In genomic region chr16:3863587-3863986, GRCh38 we compare ENCODE assay signal across 17 cellular contexts. TPM values are rescaled to one million over a fixed set of nuclear protein-coding genes. Genes with fewer than 3 reads are reported as not detected.
A peak's percentile ranks its signal among the peaks of the same experiment; 100 is the strongest.
DNase-seq lines count a peak whose midpoint lies in the region; ATAC-seq, FAIRE-seq and TF ChIP-seq lines count a peak whose summit lies in the region.
"Had no signal": no experiment of that assay in that cellular context is flagged by ENCODE, and none has a peak within 500 bp of the region (broad histone marks: within the 10 kb centered on the region; RNA-seq: fewer than 3 reads in every experiment).

No MANE protein-coding gene starts in this region.

- peaks cover 35 to 99% of the 10 kb centered on the region in 2 donors for H3K4me1 ChIP-seq in left lung
- peaks cover 9 to 62% (median 54%) of the 10 kb centered on the region in 5 donors for H3K4me1 ChIP-seq in subcutaneous abdominal adipose tissue (ENCODE audit: control insufficient read depth in 5 of 5, insufficient read depth in 5 of 5, low read length in 5 of 5)
- H3K4me1 ChIP-seq in Caco-2, result 0 out of 2 replicates have a peak, but pooled peaks cover 5% of the 10 kb centered on the region

- H3K9me3 Mint-ChIP-seq in WTC11 (no peaks in the 10 kb centered on the region), Caco-2 (ENCODE audit: unreplicated experiment) (no peaks in the 10 kb centered on the region)
- H3K9me3 Mint-ChIP-seq: activated CD8-positive, alpha-beta T cell treated with anti-CD3 and anti-CD28 coated beads for 36 hours; stimulated activated naive CD8-positive, alpha-beta T cell treated with anti-CD3 and anti-CD28 coated beads, Interleukin-15, Interleukin-2, amounts not matched to agents 100 ng/mL and 50 ng/mL, for 24 hours had no signal

- ATAC-seq in WTC11 (peak; percentile 38; the same call in 1 of the 2 replicates), left lung (peak; percentile 18), HG03520 (IDR thresholded peaks at IDR 0.05; ENCODE audit: unreplicated experiment) (no peak)
- ATAC-seq: activated CD8-positive, alpha-beta T cell treated with anti-CD3 and anti-CD28 coated beads for 36 hours had no signal

- H3K9ac ChIP-seq in subcutaneous abdominal adipose tissue (ENCODE audit: low read length in 5 of 5), result peak overlapping the region in 1 of 5 donors; percentile 39

- H3K27me3 ChIP-seq in left lung (no peaks in the 10 kb centered on the region), subcutaneous abdominal adipose tissue (ENCODE audit: control insufficient read depth in 5 of 5, insufficient read depth in 4 of 5, low read length in 5 of 5) (no peaks in the 10 kb centered on the region), Caco-2 (replicated peaks; ENCODE audit: control insufficient read depth, insufficient read depth, low read length) (no peaks in the 10 kb centered on the region)
- H3K27me3 ChIP-seq: MG63, ovary had no signal

- no peak for TF ChIP-seq POLR2A in GM12891 (IDR thresholded peaks at IDR 0.05; ENCODE audit: low read depth, low read length)

- POLR2A ChIA-PET in WTC11 (lab: Charles Lee) (no interaction called here), Caco-2 (lab: Charles Lee) (no interaction called here)

- no peak overlapping the region for H3K4me3 ChIP-seq in GM12864 (ENCODE audit: low read depth, low read length)
- no peak overlapping the region for H3K4me3 ChIP-seq in left lung
- peak overlapping the region in 2 of 5 donors; percentile 40 to 42 for H3K4me3 ChIP-seq in subcutaneous abdominal adipose tissue (ENCODE audit: low read depth in 1 of 5, low read length in 5 of 5)
- H3K4me3 ChIP-seq in Caco-2 (ENCODE audit: low read depth, low read length), result no peak overlapping the region
- H3K4me3 ChIP-seq: MG63, ovary had no signal

- no TSS peak for BruUV-seq in Caco-2 (replicated peaks; lab: Mats Ljungman, UMichigan)

- H3K4me3 Mint-ChIP-seq in WTC11, result no peak overlapping the region
- H3K4me3 Mint-ChIP-seq in Caco-2 (ENCODE audit: unreplicated experiment), result no peak overlapping the region
- H3K4me3 Mint-ChIP-seq: activated CD8-positive, alpha-beta T cell treated with anti-CD3 and anti-CD28 coated beads for 36 hours; stimulated activated naive CD8-positive, alpha-beta T cell treated with anti-CD3 and anti-CD28 coated beads, Interleukin-15, Interleukin-2, amounts not matched to agents 100 ng/mL and 50 ng/mL, for 24 hours had no signal

- TF ChIP-seq CTCF in GM12864 (IDR thresholded peaks at IDR 0.05; ENCODE audit: low read depth, low read length, missing control alignments) (peak; percentile 26), WTC11 (IDR thresholded peaks at IDR 0.05) (no peak), left lung (IDR thresholded peaks at IDR 0.05) (no peak), Caco-2 (IDR thresholded peaks at IDR 0.05; ENCODE audit: insufficient read depth in 1 of 2, low read depth in 1 of 2, low read length in 1 of 2, severe bottlenecking in 1 of 2, unreplicated experiment in 1 of 2) (no peak)

- CTCF ChIA-PET in WTC11 (lab: Charles Lee) (interaction anchor here (0.9 to 1.1 kb wide), 2 partner anchors 11 to 25 kb away, joined by 3 to 8 read pairs; no protein-coding TSS in a partner anchor), Caco-2 (lab: Charles Lee) (no interaction called here)

- H3K36me3 ChIP-seq in left lung (no peaks in the 10 kb centered on the region), subcutaneous abdominal adipose tissue (ENCODE audit: control insufficient read depth in 5 of 5, insufficient read depth in 5 of 5, low read length in 5 of 5) (no peaks in the 10 kb centered on the region), Caco-2 (ENCODE audit: control insufficient read depth, insufficient read depth, low read length) (no peaks in the 10 kb centered on the region)
- H3K36me3 ChIP-seq: MG63, ovary had no signal

- intact Hi-C loops in left lung (cut with DNase I) (no loop called here), Caco-2 (cut with micrococcal nuclease; ENCODE audit: unreplicated experiment) (no loop called here)

- no peaks in the 10 kb centered on the region for H3K9me3 ChIP-seq in left lung
- H3K9me3 ChIP-seq in subcutaneous abdominal adipose tissue (ENCODE audit: control insufficient read depth in 5 of 5, low read length in 5 of 5), result no peaks in the 10 kb centered on the region
- H3K9me3 ChIP-seq in Caco-2, result no peaks in the 10 kb centered on the region
- H3K9me3 ChIP-seq: MG63, ovary had no signal

- FAIRE-seq in GM12891 (lab: Jason Lieb, UNC), result no peak
- FAIRE-seq: astrocyte, H1 had no signal

- peak overlapping the region; percentile 41; the same call in 1 of the 2 replicates for H3K27ac Mint-ChIP-seq in WTC11
- no peak overlapping the region for H3K27ac Mint-ChIP-seq in Caco-2 (ENCODE audit: unreplicated experiment)
- H3K27ac Mint-ChIP-seq: activated CD8-positive, alpha-beta T cell treated with anti-CD3 and anti-CD28 coated beads for 36 hours; stimulated activated naive CD8-positive, alpha-beta T cell treated with anti-CD3 and anti-CD28 coated beads, Interleukin-15, Interleukin-2, amounts not matched to agents 100 ng/mL and 50 ng/mL, for 24 hours had no signal

- H3K27me3 Mint-ChIP-seq in WTC11 (ENCODE audit: low read depth) (no peaks in the 10 kb centered on the region), Caco-2 (ENCODE audit: insufficient read depth, unreplicated experiment) (no peaks in the 10 kb centered on the region)
- H3K27me3 Mint-ChIP-seq: activated CD8-positive, alpha-beta T cell treated with anti-CD3 and anti-CD28 coated beads for 36 hours; stimulated activated naive CD8-positive, alpha-beta T cell treated with anti-CD3 and anti-CD28 coated beads, Interleukin-15, Interleukin-2, amounts not matched to agents 100 ng/mL and 50 ng/mL, for 24 hours had no signal

- no peak for DNase-seq in GM12864 (ENCODE audit: low read depth)
- no peak for DNase-seq in WTC11 (ENCODE audit: low spot score)
- no peak for DNase-seq in left lung
- DNase-seq in GM12891 (ENCODE audit: insufficient read length, low spot score), result no peak
- DNase-seq in activated naive CD4-positive, alpha-beta T cell (lab: John Stamatoyannopoulos, UW), result no peak
- DNase-seq in Caco-2, result no peak
- DNase-seq: activated CD8-positive, alpha-beta T cell treated with anti-CD3 and anti-CD28 coated beads for 36 hours; MG63; NCI-H2029 treated with DMSO at 0.1 percent for 48 hours; NCI-H524 treated with DMSO at 0.1 percent for 48 hours; OCI-M1; ovary had no signal

- H3K36me3 Mint-ChIP-seq in WTC11 (no peaks in the 10 kb centered on the region), Caco-2 (ENCODE audit: insufficient read depth, unreplicated experiment) (no peaks in the 10 kb centered on the region)

- peaks cover 55% of the 10 kb centered on the region for H3K4me1 Mint-ChIP-seq in WTC11
- H3K4me1 Mint-ChIP-seq in Caco-2 (ENCODE audit: low read depth, unreplicated experiment), result peaks cover 26% of the 10 kb centered on the region

- peak overlapping the region in 1 of 2 donors; percentile 2 for H3K27ac ChIP-seq in left lung
- H3K27ac ChIP-seq in subcutaneous abdominal adipose tissue (ENCODE audit: low read depth, low read length), result peak overlapping the region; percentile 33
- H3K27ac ChIP-seq: ovary had no signal

TF ChIP-seq in WTC11, 78 proteins besides CTCF, POLR2A, EP300 and RAD21 (continues in another document):
- no peak for TF ChIP-seq GTF2I (CRISPR knock-in tag; conservative IDR thresholded peaks at IDR 0.05)
- no peak for TF ChIP-seq NR2C2 (CRISPR knock-in tag; IDR thresholded peaks at IDR 0.05)
- TF ChIP-seq, protein P1, sequence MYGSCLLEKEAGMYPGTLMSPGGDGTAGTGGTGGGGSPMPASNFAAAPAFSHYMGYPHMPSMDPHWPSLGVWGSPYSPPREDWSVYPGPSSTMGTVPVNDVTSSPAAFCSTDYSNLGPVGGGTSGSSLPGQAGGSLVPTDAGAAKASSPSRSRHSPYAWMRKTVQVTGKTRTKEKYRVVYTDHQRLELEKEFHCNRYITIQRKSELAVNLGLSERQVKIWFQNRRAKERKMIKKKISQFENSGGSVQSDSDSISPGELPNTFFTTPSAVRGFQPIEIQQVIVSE (CRISPR knock-in tag; IDR thresholded peaks at IDR 0.05; ENCODE audit: borderline replicate concordance), result no peak
- TF ChIP-seq SOX15 (CRISPR knock-in tag; IDR thresholded peaks at IDR 0.05), result no peak
- no peak for TF ChIP-seq ERG (CRISPR knock-in tag; IDR thresholded peaks at IDR 0.05)

TF ChIP-seq in GM12891, 5 proteins besides CTCF, POLR2A, EP300 and RAD21:
- TF ChIP-seq POU2F2 (IDR thresholded peaks at IDR 0.05; ENCODE audit: low read depth, low read length) (no peak), PAX5 (IDR thresholded peaks at IDR 0.05; ENCODE audit: insufficient read depth, low read length, severe bottlenecking) (no peak), TAF1 (IDR thresholded peaks at IDR 0.05; ENCODE audit: low read depth, low read length) (no peak), POLR2AphosphoS5 (IDR thresholded peaks at IDR 0.05; ENCODE audit: low read depth, low read length) (no peak), SPI1 (IDR thresholded peaks at IDR 0.05; ENCODE audit: low read depth, low read length) (no peak)

RNA-seq across cellular contexts. Expression of gene CREBBP, which starts 16.9 kb away (rescaled TPM):
- total RNA-seq in WTC11 (2021) (46.3 to 53.4 TPM (median 49.6 TPM) in 3 replicates), left lung (10 to 100 TPM; 48.3 to 63.7 TPM), Caco-2 (2022) (65.3 and 67.1 TPM in 2 replicates)
- polyA plus RNA-seq in GM12891 (2012; ENCODE audit: low read depth, missing spikeins), result 10.7 TPM
